In genomic region chr4:15215118-15215517, GRCh38 we compare ENCODE assay signal across 20 cellular contexts.
"Had no signal": no experiment of that assay in that cellular context is flagged by ENCODE, and none has a peak within 500 bp of the region (broad histone marks: within the 10 kb centered on the region; RNA-seq: fewer than 3 reads in every experiment).

No MANE protein-coding gene starts in this region.

- ATAC-seq: effector memory CD8-positive, alpha-beta T cell; esophagus mucosa; gastrocnemius medialis; left lung; left ventricle myocardium superior; lower lobe of right lung; mucosa of descending colon had no signal

- H3K36me3 ChIP-seq: colonic mucosa, esophagus squamous epithelium, gastrocnemius medialis, heart right ventricle, left lung, lower lobe of right lung had no signal

- DNase-seq: colonic mucosa; cortex of kidney; effector CD8-positive, alpha-beta T cell; effector memory CD8-positive, alpha-beta T cell; endodermal cell; erythroblast; esophagus squamous epithelium; foreskin fibroblast; foreskin melanocyte; gastrocnemius medialis; heart right ventricle; hippocampal formation; left cardiac atrium; left lung; left ventricle myocardium superior; lower lobe of right lung; mesenchymal stem cell; mucosa of descending colon had no signal

- H3K27ac ChIP-seq: colonic mucosa, epithelial cell of prostate, esophagus squamous epithelium, gastrocnemius medialis, heart right ventricle, left lung, lower lobe of right lung had no signal

- H3K4me1 ChIP-seq: colonic mucosa, esophagus squamous epithelium, gastrocnemius medialis, heart right ventricle, left lung, lower lobe of right lung had no signal

- H3K9me3 ChIP-seq: colonic mucosa, esophagus squamous epithelium, gastrocnemius medialis, heart right ventricle, left lung, lower lobe of right lung, mucosa of descending colon had no signal

- H3K4me3 ChIP-seq: colonic mucosa, esophagus squamous epithelium, gastrocnemius medialis, heart right ventricle, left lung, lower lobe of right lung, mucosa of descending colon had no signal

- H3K27me3 ChIP-seq: colonic mucosa, esophagus squamous epithelium, gastrocnemius medialis, heart right ventricle, left lung had no signal
